In genomic region chr3:123406598-123406997, GRCh38 we compare ENCODE assay signal across 12 cellular contexts. TPM values are rescaled to one million over a fixed set of nuclear protein-coding genes. Genes with fewer than 3 reads are reported as not detected.
DNase-seq lines count a peak whose midpoint lies in the region; ATAC-seq and TF ChIP-seq lines count a peak whose summit lies in the region.
"Had no signal": no experiment of that assay in that cellular context is flagged by ENCODE, and none has a peak within 500 bp of the region (broad histone marks: within the 10 kb centered on the region; RNA-seq: fewer than 3 reads in every experiment).

No MANE protein-coding gene starts in this region.

- no peak for TF ChIP-seq CTCF in mucosa of descending colon (IDR thresholded peaks at IDR 0.05)
- TF ChIP-seq CTCF in upper lobe of right lung (IDR thresholded peaks at IDR 0.05), result no peak

- intact Hi-C loops in mucosa of descending colon (cut with DNase I, micrococcal nuclease), result no loop called here
- intact Hi-C loops in upper lobe of right lung (cut with DNase I), result no loop called here

- ATAC-seq in mucosa of descending colon (no peak), upper lobe of right lung (peak; percentile 86), GM21825 (IDR thresholded peaks at IDR 0.05; ENCODE audit: unreplicated experiment) (no peak)
- ATAC-seq in activated CD4-positive, CD25-positive, alpha-beta regulatory T cell treated with anti-CD3 and anti-CD28 coated beads, Interleukin-2, amount 50 U/mL, for 24 hours, result no peak

- no peaks in the 10 kb centered on the region for H3K9me3 ChIP-seq in mucosa of descending colon
- no peaks in the 10 kb centered on the region for H3K9me3 ChIP-seq in upper lobe of right lung

- no peak overlapping the region for H3K27ac ChIP-seq in upper lobe of right lung
- H3K27ac ChIP-seq: 22Rv1, hepatocyte had no signal

- H3K4me1 ChIP-seq in mucosa of descending colon (ENCODE audit: low read depth) (peaks cover 13% of the 10 kb centered on the region), upper lobe of right lung (no peaks in the 10 kb centered on the region)

- H3K27me3 ChIP-seq in upper lobe of right lung, result no peaks in the 10 kb centered on the region
- H3K27me3 ChIP-seq: hepatocyte had no signal

- H3K4me3 ChIP-seq in mucosa of descending colon, result no peak overlapping the region
- H3K4me3 ChIP-seq in upper lobe of right lung, result no peak overlapping the region
- H3K4me3 ChIP-seq: hepatocyte had no signal

- H3K36me3 ChIP-seq in mucosa of descending colon (ENCODE audit: low read depth) (no peaks in the 10 kb centered on the region), upper lobe of right lung (no peaks in the 10 kb centered on the region)

- DNase-seq in DMS 273 (lab: John Stamatoyannopoulos, UW; ENCODE audit: unreplicated experiment) (peak; percentile 60), DMS 273 treated with DMSO at 0.1 percent for 48 hours (lab: John Stamatoyannopoulos, UW) (no peak), globus pallidus (ENCODE audit: low spot score) (peak; percentile 60), mucosa of descending colon (peak in 2 of 3 donors; percentile 56 to 64), upper lobe of right lung (peak; percentile 86), NCI-H1417 treated with DMSO at 0.1 percent for 48 hours (lab: John Stamatoyannopoulos, UW) (no peak)
- DNase-seq: activated B cell treated with CpG ODN at 0.5 μM for 24 hours, endodermal cell had no signal

RNA-seq across cellular contexts. Expression of gene ADCY5, which starts 42.3 kb away (rescaled TPM):
- total RNA-seq in mucosa of descending colon (10 to 100 TPM in 2 of 3 donors, 1 to 10 TPM in 1; 7.8 to 72.6 (median 12.6) TPM), upper lobe of right lung (4.0 TPM)
- total RNA-seq: activated B cell treated with CpG ODN at 0.5 μM for 24 hours had no signal

Comparison
In these comparisons a context has a peak if more than half of its experiments do, and no peak if none do; other contexts are left out.
1. DNase-seq: peak in DMS 273 (single experiment), globus pallidus (single experiment), mucosa of descending colon (2 of 3) and upper lobe of right lung (single experiment); none in DMS 273 treated with DMSO at 0.1 percent for 48 hours (single experiment) and NCI-H1417 treated with DMSO at 0.1 percent for 48 hours (single experiment).